Comparison of ENCODE assay signal across 8 cellular contexts in the genomic region with DNA sequence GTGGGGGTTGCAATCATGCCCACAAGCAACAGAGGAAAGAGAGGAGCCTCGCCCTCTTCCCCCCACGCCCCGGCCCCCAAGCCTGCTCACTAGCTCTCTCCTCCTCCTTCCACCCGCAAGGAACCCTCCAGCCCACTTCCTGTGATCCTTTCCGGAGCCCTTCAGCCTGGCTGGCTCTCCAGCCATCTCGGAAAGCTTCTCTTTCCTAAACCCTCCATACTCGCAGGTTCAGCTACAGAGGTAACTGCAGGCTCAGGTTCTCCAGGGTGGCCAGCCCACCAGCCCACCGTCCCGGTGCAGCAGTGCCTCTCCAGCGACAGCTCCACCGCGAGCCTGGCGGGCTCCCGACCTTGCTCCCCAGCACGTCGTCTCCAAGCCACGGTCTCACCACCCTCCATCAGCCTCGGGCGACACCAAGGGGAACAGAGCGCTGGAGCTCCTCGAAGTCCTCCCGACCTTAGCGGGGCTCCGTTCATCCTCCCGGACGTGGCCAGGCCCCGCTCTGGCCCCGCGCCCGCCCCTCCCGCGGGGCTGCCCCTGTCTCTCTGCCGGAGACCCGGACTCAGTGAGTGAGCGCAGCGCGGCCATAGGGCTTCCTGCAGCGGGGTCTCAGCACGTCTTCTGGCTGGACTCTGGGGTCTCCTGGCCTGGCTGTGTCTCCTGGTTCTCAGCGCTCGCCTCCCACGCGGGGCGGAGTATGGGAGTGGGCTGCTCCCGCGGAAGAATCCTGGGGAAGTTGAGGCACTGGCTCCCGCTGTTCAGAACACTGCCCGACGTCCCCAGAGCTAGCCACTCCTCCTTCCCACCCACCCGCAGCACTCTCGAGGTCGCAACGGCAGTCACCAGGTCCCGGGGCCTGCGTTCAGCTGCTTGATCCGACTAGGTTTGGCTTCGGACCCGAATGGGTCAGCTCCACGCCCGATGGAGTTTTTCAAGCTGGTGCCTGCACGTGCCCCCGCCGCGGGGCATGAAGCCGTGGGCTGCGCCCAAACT. TPM values are rescaled to one million over a fixed set of nuclear protein-coding genes. Genes with fewer than 3 reads are reported as not detected.
DNase-seq lines count a peak whose midpoint lies in the region; ATAC-seq and TF ChIP-seq lines count a peak whose summit lies in the region.

No MANE protein-coding gene starts in this region.

- no peaks in the 10 kb centered on the region for H3K9me3 ChIP-seq in liver (ENCODE audit: control insufficient read depth in 4 of 4, low read length in 3 of 4)

- 8% methylated on average over 66 of the region's 66 CpGs for WGBS in liver

- peak; percentile 55 for DNase-seq in GM10266 (ENCODE audit: extremely low spot score)
- DNase-seq in RPMI7951 (ENCODE audit: low read depth), result peak; percentile 31
- DNase-seq in choroid plexus epithelial cell (ENCODE audit: low read depth), result peak; percentile 26
- peak; percentile 9 for DNase-seq in stimulated activated naive B cell treated with anti-CD40 and anti-IgM and Interleukin-4, amounts not matched to agents 10 μg/mL and 1 μg/mL and 100 μg/mL, for 72 hours

- TF ChIP-seq CTCF in GM10266 (IDR thresholded peaks at IDR 0.05; ENCODE audit: control insufficient read depth, insufficient read depth, low read depth, missing control alignments) (peak; percentile 11), choroid plexus epithelial cell (conservative IDR thresholded peaks at IDR 0.05; ENCODE audit: low read depth, low read length) (no peak), liver (IDR thresholded peaks at IDR 0.05; ENCODE audit: low read depth, low read length, missing input control) (no peak)

- peak overlapping the region; percentile 56 for H3K4me3 ChIP-seq in choroid plexus epithelial cell (ENCODE audit: low read depth, low read length)
- H3K4me3 ChIP-seq in liver (ENCODE audit: low read depth in 1 of 3, low read length in 3 of 3), result peak overlapping the region in 2 of 3 donors; percentile 24 to 33

- peak; percentile 66 to 80 for ATAC-seq in stimulated activated naive B cell treated with anti-CD40 and anti-IgM and Interleukin-4, amounts not matched to agents 10 μg/mL and 1 μg/mL and 100 μg/mL, for 72 hours (replicated peaks)
- ATAC-seq in GM18511 (IDR thresholded peaks at IDR 0.05; ENCODE audit: unreplicated experiment), result no peak
- ATAC-seq in GM21360 (IDR thresholded peaks at IDR 0.05; ENCODE audit: unreplicated experiment), result no peak
- no peak for ATAC-seq in HG03520 (IDR thresholded peaks at IDR 0.05; ENCODE audit: unreplicated experiment)

- H3K9ac ChIP-seq in liver (ENCODE audit: low read depth in 1 of 2, low read length in 2 of 2), result no peak overlapping the region

- H3K9me3 Mint-ChIP-seq in stimulated activated naive B cell treated with anti-CD40 and anti-IgM and Interleukin-4, amounts not matched to agents 10 μg/mL and 1 μg/mL and 100 μg/mL, for 72 hours, result no peaks in the 10 kb centered on the region

- H3K36me3 Mint-ChIP-seq in stimulated activated naive B cell treated with anti-CD40 and anti-IgM and Interleukin-4, amounts not matched to agents 10 μg/mL and 1 μg/mL and 100 μg/mL, for 72 hours, result peaks cover 0 to 2% of the 10 kb centered on the region in 2 donors

- no peaks in the 10 kb centered on the region for H3K27me3 ChIP-seq in liver (ENCODE audit: control insufficient read depth in 4 of 4, insufficient read depth in 4 of 4, low read length in 3 of 4)

- H3K27me3 Mint-ChIP-seq in stimulated activated naive B cell treated with anti-CD40 and anti-IgM and Interleukin-4, amounts not matched to agents 10 μg/mL and 1 μg/mL and 100 μg/mL, for 72 hours, result peaks cover 59 to 70% of the 10 kb centered on the region in 2 donors

- peak overlapping the region; percentile 35 to 67 for H3K27ac ChIP-seq in liver (ENCODE audit: low read depth in 1 of 2, low read length in 2 of 2)

- H3K36me3 ChIP-seq in liver (ENCODE audit: control insufficient read depth in 4 of 4, insufficient read depth in 3 of 4, low read depth in 1 of 4, low read length in 3 of 4), result no peaks in the 10 kb centered on the region

- H3K4me1 ChIP-seq in liver (ENCODE audit: control insufficient read depth in 4 of 4, insufficient read depth in 4 of 4, low read length in 3 of 4), result peaks cover 5 to 8% (median 7%) of the 10 kb centered on the region in 4 donors

- TF ChIP-seq RAD21 in liver (IDR thresholded peaks at IDR 0.05), result no peak

- peak overlapping the region; percentile 73 to 83 for H3K4me3 Mint-ChIP-seq in stimulated activated naive B cell treated with anti-CD40 and anti-IgM and Interleukin-4, amounts not matched to agents 10 μg/mL and 1 μg/mL and 100 μg/mL, for 72 hours

- H3K27ac Mint-ChIP-seq in stimulated activated naive B cell treated with anti-CD40 and anti-IgM and Interleukin-4, amounts not matched to agents 10 μg/mL and 1 μg/mL and 100 μg/mL, for 72 hours, result peak overlapping the region; percentile 80

- H3K4me1 Mint-ChIP-seq in stimulated activated naive B cell treated with anti-CD40 and anti-IgM and Interleukin-4, amounts not matched to agents 10 μg/mL and 1 μg/mL and 100 μg/mL, for 72 hours, result peaks cover 17 to 30% of the 10 kb centered on the region in 2 donors

TF ChIP-seq in liver, 16 proteins besides CTCF, POLR2A, EP300 and RAD21:
- TF ChIP-seq, protein P1, sequence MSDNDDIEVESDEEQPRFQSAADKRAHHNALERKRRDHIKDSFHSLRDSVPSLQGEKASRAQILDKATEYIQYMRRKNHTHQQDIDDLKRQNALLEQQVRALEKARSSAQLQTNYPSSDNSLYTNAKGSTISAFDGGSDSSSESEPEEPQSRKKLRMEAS (IDR thresholded peaks at IDR 0.05), result no peak
- TF ChIP-seq, protein P2, sequence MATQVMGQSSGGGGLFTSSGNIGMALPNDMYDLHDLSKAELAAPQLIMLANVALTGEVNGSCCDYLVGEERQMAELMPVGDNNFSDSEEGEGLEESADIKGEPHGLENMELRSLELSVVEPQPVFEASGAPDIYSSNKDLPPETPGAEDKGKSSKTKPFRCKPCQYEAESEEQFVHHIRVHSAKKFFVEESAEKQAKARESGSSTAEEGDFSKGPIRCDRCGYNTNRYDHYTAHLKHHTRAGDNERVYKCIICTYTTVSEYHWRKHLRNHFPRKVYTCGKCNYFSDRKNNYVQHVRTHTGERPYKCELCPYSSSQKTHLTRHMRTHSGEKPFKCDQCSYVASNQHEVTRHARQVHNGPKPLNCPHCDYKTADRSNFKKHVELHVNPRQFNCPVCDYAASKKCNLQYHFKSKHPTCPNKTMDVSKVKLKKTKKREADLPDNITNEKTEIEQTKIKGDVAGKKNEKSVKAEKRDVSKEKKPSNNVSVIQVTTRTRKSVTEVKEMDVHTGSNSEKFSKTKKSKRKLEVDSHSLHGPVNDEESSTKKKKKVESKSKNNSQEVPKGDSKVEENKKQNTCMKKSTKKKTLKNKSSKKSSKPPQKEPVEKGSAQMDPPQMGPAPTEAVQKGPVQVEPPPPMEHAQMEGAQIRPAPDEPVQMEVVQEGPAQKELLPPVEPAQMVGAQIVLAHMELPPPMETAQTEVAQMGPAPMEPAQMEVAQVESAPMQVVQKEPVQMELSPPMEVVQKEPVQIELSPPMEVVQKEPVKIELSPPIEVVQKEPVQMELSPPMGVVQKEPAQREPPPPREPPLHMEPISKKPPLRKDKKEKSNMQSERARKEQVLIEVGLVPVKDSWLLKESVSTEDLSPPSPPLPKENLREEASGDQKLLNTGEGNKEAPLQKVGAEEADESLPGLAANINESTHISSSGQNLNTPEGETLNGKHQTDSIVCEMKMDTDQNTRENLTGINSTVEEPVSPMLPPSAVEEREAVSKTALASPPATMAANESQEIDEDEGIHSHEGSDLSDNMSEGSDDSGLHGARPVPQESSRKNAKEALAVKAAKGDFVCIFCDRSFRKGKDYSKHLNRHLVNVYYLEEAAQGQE (IDR thresholded peaks at IDR 0.05), result no peak
- no peak for TF ChIP-seq FOXA2 (IDR thresholded peaks at IDR 0.05)
- TF ChIP-seq YY1 (IDR thresholded peaks at IDR 0.05), result no peak
- no peak for TF ChIP-seq EGR1 (IDR thresholded peaks at IDR 0.05; ENCODE audit: low read depth in 2 of 2)
- TF ChIP-seq NR2F2 (IDR thresholded peaks at IDR 0.05), result no peak
- TF ChIP-seq FOXA1 (IDR thresholded peaks at IDR 0.05), result no peak
- TF ChIP-seq RXRA (IDR thresholded peaks at IDR 0.05), result no peak
- TF ChIP-seq, protein P3, sequence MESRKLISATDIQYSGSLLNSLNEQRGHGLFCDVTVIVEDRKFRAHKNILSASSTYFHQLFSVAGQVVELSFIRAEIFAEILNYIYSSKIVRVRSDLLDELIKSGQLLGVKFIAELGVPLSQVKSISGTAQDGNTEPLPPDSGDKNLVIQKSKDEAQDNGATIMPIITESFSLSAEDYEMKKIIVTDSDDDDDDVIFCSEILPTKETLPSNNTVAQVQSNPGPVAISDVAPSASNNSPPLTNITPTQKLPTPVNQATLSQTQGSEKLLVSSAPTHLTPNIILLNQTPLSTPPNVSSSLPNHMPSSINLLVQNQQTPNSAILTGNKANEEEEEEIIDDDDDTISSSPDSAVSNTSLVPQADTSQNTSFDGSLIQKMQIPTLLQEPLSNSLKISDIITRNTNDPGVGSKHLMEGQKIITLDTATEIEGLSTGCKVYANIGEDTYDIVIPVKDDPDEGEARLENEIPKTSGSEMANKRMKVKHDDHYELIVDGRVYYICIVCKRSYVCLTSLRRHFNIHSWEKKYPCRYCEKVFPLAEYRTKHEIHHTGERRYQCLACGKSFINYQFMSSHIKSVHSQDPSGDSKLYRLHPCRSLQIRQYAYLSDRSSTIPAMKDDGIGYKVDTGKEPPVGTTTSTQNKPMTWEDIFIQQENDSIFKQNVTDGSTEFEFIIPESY (IDR thresholded peaks at IDR 0.05), result no peak
- no peak for TF ChIP-seq JUND (IDR thresholded peaks at IDR 0.05)

RNA-seq across cellular contexts. Expression of a gene that starts 12.8 kb away (rescaled TPM):
- not detected in 2 replicates for total RNA-seq in RPMI7951 (2014; rRNA removed; shearing (Covaris generic))
- total RNA-seq in liver, result not detected
- not detected for polyA plus RNA-seq in liver

RNA-seq across cellular contexts. Expression of a gene that starts 16.8 kb away (rescaled TPM):
- not detected in 2 replicates for total RNA-seq in RPMI7951 (2014; rRNA removed; shearing (Covaris generic))
- 1 to 10 TPM; 1.4 to 1.9 TPM for total RNA-seq in liver
- polyA plus RNA-seq in liver, result 1 to 10 TPM; 1.6 to 2.1 TPM

RNA-seq across cellular contexts. Expression of a gene that starts 31.7 kb away (rescaled TPM):
- total RNA-seq in RPMI7951 (2014; rRNA removed; shearing (Covaris generic)), result 0.98 and 1.2 TPM in 2 replicates
- 1 to 10 TPM in 1 of 2 donors, under 1 TPM in 1; 0.84 to 1.2 TPM for total RNA-seq in liver
- polyA plus RNA-seq in liver, result 1 to 10 TPM; 1.2 to 1.6 TPM

RNA-seq across cellular contexts. Expression of a gene that starts 38.4 kb away (rescaled TPM):
- total RNA-seq in RPMI7951 (2014; rRNA removed; shearing (Covaris generic)), result 10.7 and 14.9 TPM in 2 replicates
- 1 to 10 TPM; 6.9 to 7.6 TPM for total RNA-seq in liver
- polyA plus RNA-seq in liver, result 10 to 100 TPM; 10.3 to 19.9 TPM

Comparison
In these comparisons a context has a peak if more than half of its experiments do, and no peak if none do; other contexts are left out.
1. ATAC-seq: peak in stimulated activated naive B cell treated with anti-CD40 and anti-IgM and Interleukin-4, amounts not matched to agents 10 μg/mL and 1 μg/mL and 100 μg/mL, for 72 hours (2 of 2); none in GM18511 (single experiment), GM21360 (single experiment) and HG03520 (single experiment).
2. Peak in every context shown above with its lines, with median percentiles within 50 percentile points of each other: DNase-seq.